9 cellular contexts compared by ENCODE assay signal in genomic region chr17:48025904-48026502, GRCh38. TPM values are rescaled to one million over a fixed set of nuclear protein-coding genes. Genes with fewer than 3 reads are reported as not detected.
DNase-seq lines count a peak whose midpoint lies in the region; TF ChIP-seq lines count a peak whose summit lies in the region.
"Had no signal": no experiment of that assay in that cellular context is flagged by ENCODE, and none has a peak within 500 bp of the region (broad histone marks: within the 10 kb centered on the region; RNA-seq: fewer than 3 reads in every experiment).

No MANE protein-coding gene starts in this region.

- peaks cover 36% of the 10 kb centered on the region for H3K4me1 ChIP-seq in CD4-positive, alpha-beta memory T cell (ENCODE audit: insufficient read depth, low read length)
- H3K4me1 ChIP-seq in MM.1S (ENCODE audit: low read length) = peaks cover 17% of the 10 kb centered on the region
- H3K4me1 ChIP-seq in osteoblast (ENCODE audit: insufficient read depth, low read length) = peaks cover 42% of the 10 kb centered on the region

- no peak overlapping the region for H3K9ac ChIP-seq in MM.1S (ENCODE audit: low read length)

- no peaks in the 10 kb centered on the region for H3K36me3 Mint-ChIP-seq in CD4-positive, alpha-beta memory T cell

- H3K27ac ChIP-seq in CD4-positive, alpha-beta memory T cell (ENCODE audit: low read depth, low read length) = no peak overlapping the region
- H3K27ac ChIP-seq in MM.1S (ENCODE audit: low read length) = no peak overlapping the region
- H3K27ac ChIP-seq in dorsolateral prefrontal cortex = peak overlapping the region in 25 of 59 donors; percentile 7 to 86 (median 61)
- peak overlapping the region; percentile 82 for H3K27ac ChIP-seq in osteoblast (ENCODE audit: low read depth, low read length)

- no peaks in the 10 kb centered on the region for H3K9me3 ChIP-seq in CD4-positive, alpha-beta memory T cell (ENCODE audit: control insufficient read depth in 1 of 2, low read length in 2 of 2)
- H3K9me3 ChIP-seq in MM.1S (replicated peaks; ENCODE audit: insufficient read depth, low read length) (no peaks in the 10 kb centered on the region), osteoblast (ENCODE audit: low read depth, low read length) (no peaks in the 10 kb centered on the region)

- in situ Hi-C loops in G401 (cut with HindIII; ENCODE audit: low sequenced_read_pairs) = no loop called here

- peaks cover 21% of the 10 kb centered on the region for H3F3A ChIP-seq in MM.1S (ENCODE audit: insufficient read depth, low read length)

- peak overlapping the region; percentile 53 to 96 (median 88) for H3K4me3 Mint-ChIP-seq in CD4-positive, alpha-beta memory T cell

- H3K9me3 Mint-ChIP-seq in CD4-positive, alpha-beta memory T cell = peaks cover 0 to 2% (median 0%) of the 10 kb centered on the region in 8 donors
- H3K9me3 Mint-ChIP-seq: activated B cell treated with CpG ODN at 0.5 μM for 24 hours had no signal

- POLR2A ChIA-PET in CD4-positive, alpha-beta memory T cell (lab: Charles Lee; ENCODE audit: partially characterized antibody) = interaction anchor here (0.6 to 2.9 kb wide), 12 partner anchors 11 to 105 kb away, joined by 3 to 52 read pairs (median 4); partner anchors contain the start of genes CDK5RAP3, COPZ2 and NFE2L1

- no peaks in the 10 kb centered on the region for H4K20me1 ChIP-seq in MM.1S (ENCODE audit: insufficient read depth, low read length)
- H4K20me1 ChIP-seq in osteoblast (ENCODE audit: insufficient read depth, low read length) = no peaks in the 10 kb centered on the region

- peak overlapping the region; percentile 99 for H3K4me2 ChIP-seq in MM.1S (ENCODE audit: low read depth, low read length)
- peak overlapping the region; percentile 98 for H3K4me2 ChIP-seq in osteoblast (ENCODE audit: insufficient read depth, low read length)

- H3K79me2 ChIP-seq in MM.1S (ENCODE audit: low read length) (no peaks in the 10 kb centered on the region), osteoblast (ENCODE audit: insufficient read depth, low read length) (no peaks in the 10 kb centered on the region)

- no peaks in the 10 kb centered on the region for H3K9me2 ChIP-seq in MM.1S (replicated peaks; ENCODE audit: insufficient read depth, low read length)

- no peak for TF ChIP-seq CTCF in MM.1S (IDR thresholded peaks at IDR 0.05; ENCODE audit: low read length)
- TF ChIP-seq CTCF in dorsolateral prefrontal cortex (IDR thresholded peaks at IDR 0.05 in 54 of 56, conservative IDR thresholded peaks at IDR 0.05 in 2 of 56; ENCODE audit: low read depth in 1 of 56, partially characterized antibody in 56 of 56) = no peak
- no peak for TF ChIP-seq CTCF in osteoblast (IDR thresholded peaks at IDR 0.05; ENCODE audit: extremely low read depth, low read depth, low read length)

- H2AFZ ChIP-seq in MM.1S (ENCODE audit: low read length) = peak overlapping the region; percentile 67; the same call in 1 of the 2 replicates
- H2AFZ ChIP-seq in osteoblast (ENCODE audit: low read length) = no peak overlapping the region

- CTCF ChIA-PET in CD4-positive, alpha-beta memory T cell (lab: Charles Lee; ENCODE audit: partially characterized antibody) = interaction anchor here (0.5 to 5.0 kb wide), 38 partner anchors 9 to 853 kb away, joined by 3 to 148 read pairs (median 4); partner anchors contain the start of genes CDK5RAP3, HOXB6 and NFE2L1

- no peak overlapping the region for H3K4me3 ChIP-seq in CD4-positive, alpha-beta memory T cell (ENCODE audit: low read length in 2 of 2)
- peak overlapping the region; percentile 62 for H3K4me3 ChIP-seq in MM.1S (ENCODE audit: low read length)
- H3K4me3 ChIP-seq in dorsolateral prefrontal cortex = peak overlapping the region in 54 of 59 donors; percentile 29 to 84 (median 66)
- peak overlapping the region; percentile 70 for H3K4me3 ChIP-seq in osteoblast (ENCODE audit: insufficient read depth, low read length)

- peaks cover 12 to 38% (median 27%) of the 10 kb centered on the region in 4 donors for H3K4me1 Mint-ChIP-seq in CD4-positive, alpha-beta memory T cell

- DNase-seq in CD4-positive, alpha-beta memory T cell = no peak
- DNase-seq in MM.1S (no peak), dorsolateral prefrontal cortex (no peak), osteoblast (ENCODE audit: insufficient read length, low spot score, missing footprints) (no peak), G401 (ENCODE audit: low spot score) (no peak), NCI-H1436 treated with DMSO at 0.1 percent for 48 hours (lab: John Stamatoyannopoulos, UW) (no peak), DMS 273 (lab: John Stamatoyannopoulos, UW; ENCODE audit: unreplicated experiment) (no peak), AG08396 (ENCODE audit: low spot score) (no peak)

- H3K36me3 ChIP-seq in CD4-positive, alpha-beta memory T cell (ENCODE audit: insufficient read depth, low read length) = no peaks in the 10 kb centered on the region
- H3K36me3 ChIP-seq in MM.1S (replicated peaks; ENCODE audit: insufficient read depth, low read length) (no peaks in the 10 kb centered on the region), osteoblast (ENCODE audit: insufficient read depth, low read length) (no peaks in the 10 kb centered on the region)

- no peaks in the 10 kb centered on the region for H3K27me3 ChIP-seq in CD4-positive, alpha-beta memory T cell (ENCODE audit: insufficient read depth, low read length)
- no peaks in the 10 kb centered on the region for H3K27me3 ChIP-seq in MM.1S (replicated peaks; ENCODE audit: insufficient read depth, low read length)
- no peaks in the 10 kb centered on the region for H3K27me3 ChIP-seq in dorsolateral prefrontal cortex
- no peaks in the 10 kb centered on the region for H3K27me3 ChIP-seq in osteoblast (ENCODE audit: insufficient read depth, low read length)

- H3K27me3 Mint-ChIP-seq in CD4-positive, alpha-beta memory T cell = peaks cover 7 to 19% of the 10 kb centered on the region in 2 donors

- intact Hi-C loops in CD4-positive, alpha-beta memory T cell (cut with micrococcal nuclease) = loop anchor here (1.0 to 5.0 kb wide), 8 partner anchors 22 to 592 kb away; partner anchors contain the start of genes CDK5RAP3, HOXB3, HOXB5 and NFE2L1
- intact Hi-C loops in dorsolateral prefrontal cortex (cut with DNase I) = loop anchor here (1.0 to 10.0 kb wide), 7 partner anchors 47 to 859 kb away; partner anchors contain the start of gene HOXB8 (in 1 of the 2)

- H3K27ac Mint-ChIP-seq in CD4-positive, alpha-beta memory T cell = peak overlapping the region in 4 of 7 donors; percentile 69 to 87 (median 74)
- H3K27ac Mint-ChIP-seq: activated B cell treated with CpG ODN at 0.5 μM for 24 hours had no signal

RNA-seq across cellular contexts. Expression of gene COPZ2, which starts 11.6 kb away (rescaled TPM):
- 1 to 10 TPM; 1.9 to 2.0 TPM for total RNA-seq in CD4-positive, alpha-beta memory T cell
- polyA plus RNA-seq in CD4-positive, alpha-beta memory T cell = 1 to 10 TPM; 1.6 to 1.9 TPM
- 10 to 100 TPM in 59 of 120 experiments, 1 to 10 TPM in 61; 3.8 to 22.7 (median 9.8) TPM for total RNA-seq in dorsolateral prefrontal cortex
- total RNA-seq in osteoblast = 117 and 121 TPM in 2 replicates
- total RNA-seq in G401 (2014; rRNA removed; shearing (Covaris generic)) = not detected in 2 replicates

RNA-seq across cellular contexts. Expression of gene NFE2L1, which starts 22.2 kb away (rescaled TPM):
- 10 to 100 TPM; 53.5 to 62.5 TPM for total RNA-seq in CD4-positive, alpha-beta memory T cell
- 10 to 100 TPM in 1 of 2 donors, 1 to 10 TPM in 1; 2.9 to 16.2 TPM for polyA plus RNA-seq in CD4-positive, alpha-beta memory T cell
- 100 to 1,000 TPM; 120 to 279 (median 205) TPM for total RNA-seq in dorsolateral prefrontal cortex
- 144 and 165 TPM in 2 replicates for total RNA-seq in osteoblast
- 19.5 and 21.3 TPM in 2 replicates for total RNA-seq in G401 (2014; rRNA removed; shearing (Covaris generic))

RNA-seq across cellular contexts. Expression of gene CDK5RAP3, which starts 55.1 kb away (rescaled TPM):
- total RNA-seq in CD4-positive, alpha-beta memory T cell = 100 to 1,000 TPM; 340 to 343 TPM
- polyA plus RNA-seq in CD4-positive, alpha-beta memory T cell = 10 to 100 TPM; 75.1 to 99.2 TPM
- total RNA-seq in dorsolateral prefrontal cortex (100 to 1,000 TPM in 119 of 120 experiments, 10 to 100 TPM in 1; 99.4 to 256 (median 180) TPM), osteoblast (46.6 and 50.3 TPM in 2 replicates)
- 101 and 129 TPM in 2 replicates for total RNA-seq in G401 (2014; rRNA removed; shearing (Covaris generic))

Comparison
In these comparisons a context has a peak if more than half of its experiments do, and no peak if none do; other contexts are left out.
1. H3K4me3 ChIP-seq: peak in MM.1S (single experiment), dorsolateral prefrontal cortex (54 of 59) and osteoblast (single experiment); none in CD4-positive, alpha-beta memory T cell (0 of 2).